In the genomic region with DNA sequence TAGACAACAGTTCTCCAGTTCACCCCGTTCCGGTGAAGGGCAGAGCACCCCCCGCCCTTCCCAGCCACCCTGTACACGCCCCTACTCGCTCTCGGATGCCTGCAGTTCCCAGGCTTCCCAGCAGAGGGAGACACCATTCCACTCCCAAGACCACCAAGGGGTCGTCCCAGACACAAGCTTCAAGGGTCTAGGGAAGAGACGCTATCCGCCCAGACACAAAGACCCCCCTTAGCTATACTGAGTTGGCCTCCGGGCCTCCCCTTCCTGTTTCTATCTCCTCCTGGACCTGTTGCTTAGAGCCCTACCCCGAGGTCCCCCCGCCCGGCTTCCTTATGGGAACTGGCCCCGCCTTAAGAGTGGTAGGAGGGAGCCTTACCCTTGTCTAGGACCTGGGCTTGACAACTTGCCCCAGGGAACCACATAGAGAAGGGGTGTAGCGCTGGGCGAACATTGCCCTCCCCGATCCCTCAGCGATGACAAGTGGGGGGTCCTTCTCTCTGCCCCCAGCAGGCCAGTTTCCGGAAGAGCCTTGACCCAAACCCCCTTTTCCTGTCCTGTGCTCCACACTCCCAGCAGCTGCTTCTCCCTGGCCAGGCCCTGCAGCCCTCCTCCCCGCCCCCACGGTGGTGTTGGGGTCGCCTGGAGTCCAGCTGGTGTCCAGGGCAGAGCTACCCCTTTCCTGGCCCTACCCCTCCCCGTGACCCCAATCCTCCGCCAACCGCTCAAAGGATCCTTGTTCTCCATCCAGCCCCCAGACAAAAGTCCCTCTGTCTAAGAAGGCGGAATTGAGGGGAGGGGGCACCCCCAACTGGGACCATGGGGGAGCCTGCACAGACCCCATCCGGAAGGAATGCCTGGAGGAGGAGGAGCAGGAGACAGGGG, we compare ENCODE assay signal across 2 cellular contexts.
A peak's percentile ranks its signal among the peaks of the same experiment; 100 is the strongest.
TF ChIP-seq lines count a peak whose summit lies in the region.

No MANE protein-coding gene starts in this region.

TF ChIP-seq in HEK293, 187 proteins besides CTCF, POLR2A, EP300 and RAD21 (continues in another document):
- TF ChIP-seq, protein P1, sequence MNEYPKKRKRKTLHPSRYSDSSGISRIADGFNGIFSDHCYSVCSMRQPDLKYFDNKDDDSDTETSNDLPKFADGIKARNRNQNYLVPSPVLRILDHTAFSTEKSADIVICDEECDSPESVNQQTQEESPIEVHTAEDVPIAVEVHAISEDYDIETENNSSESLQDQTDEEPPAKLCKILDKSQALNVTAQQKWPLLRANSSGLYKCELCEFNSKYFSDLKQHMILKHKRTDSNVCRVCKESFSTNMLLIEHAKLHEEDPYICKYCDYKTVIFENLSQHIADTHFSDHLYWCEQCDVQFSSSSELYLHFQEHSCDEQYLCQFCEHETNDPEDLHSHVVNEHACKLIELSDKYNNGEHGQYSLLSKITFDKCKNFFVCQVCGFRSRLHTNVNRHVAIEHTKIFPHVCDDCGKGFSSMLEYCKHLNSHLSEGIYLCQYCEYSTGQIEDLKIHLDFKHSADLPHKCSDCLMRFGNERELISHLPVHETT (tag by site-specific recombination; IDR thresholded peaks at IDR 0.05): peak; percentile 79
- no peak for TF ChIP-seq ZFP41 (tag by site-specific recombination; IDR thresholded peaks at IDR 0.05; ENCODE audit: borderline replicate concordance)
- TF ChIP-seq GLIS1 (tag by site-specific recombination; IDR thresholded peaks at IDR 0.05): peak; percentile 57
- TF ChIP-seq ZNF169 (tag by site-specific recombination; IDR thresholded peaks at IDR 0.05): no peak
- peak; percentile 100 for TF ChIP-seq ZBTB7A (tag by site-specific recombination; IDR thresholded peaks at IDR 0.05; ENCODE audit: low read depth)
- TF ChIP-seq ZNF596 (tag by site-specific recombination; IDR thresholded peaks at IDR 0.05): no peak
- TF ChIP-seq ZNF561 (tag by site-specific recombination; IDR thresholded peaks at IDR 0.05; ENCODE audit: borderline replicate concordance): no peak; the same call in 1 of the 2 replicates
- peak; percentile 63; the same call in 1 of the 2 replicates for TF ChIP-seq ZNF660 (tag by site-specific recombination; IDR thresholded peaks at IDR 0.05)
- TF ChIP-seq, protein P2, sequence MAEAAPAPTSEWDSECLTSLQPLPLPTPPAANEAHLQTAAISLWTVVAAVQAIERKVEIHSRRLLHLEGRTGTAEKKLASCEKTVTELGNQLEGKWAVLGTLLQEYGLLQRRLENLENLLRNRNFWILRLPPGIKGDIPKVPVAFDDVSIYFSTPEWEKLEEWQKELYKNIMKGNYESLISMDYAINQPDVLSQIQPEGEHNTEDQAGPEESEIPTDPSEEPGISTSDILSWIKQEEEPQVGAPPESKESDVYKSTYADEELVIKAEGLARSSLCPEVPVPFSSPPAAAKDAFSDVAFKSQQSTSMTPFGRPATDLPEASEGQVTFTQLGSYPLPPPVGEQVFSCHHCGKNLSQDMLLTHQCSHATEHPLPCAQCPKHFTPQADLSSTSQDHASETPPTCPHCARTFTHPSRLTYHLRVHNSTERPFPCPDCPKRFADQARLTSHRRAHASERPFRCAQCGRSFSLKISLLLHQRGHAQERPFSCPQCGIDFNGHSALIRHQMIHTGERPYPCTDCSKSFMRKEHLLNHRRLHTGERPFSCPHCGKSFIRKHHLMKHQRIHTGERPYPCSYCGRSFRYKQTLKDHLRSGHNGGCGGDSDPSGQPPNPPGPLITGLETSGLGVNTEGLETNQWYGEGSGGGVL (tag by site-specific recombination; IDR thresholded peaks at IDR 0.05): no peak
- peak; percentile 71 for TF ChIP-seq ZNF335 (tag by site-specific recombination; conservative IDR thresholded peaks at IDR 0.05)
- TF ChIP-seq ZNF600 (tag by site-specific recombination; IDR thresholded peaks at IDR 0.05): peak; percentile 66
- TF ChIP-seq SCRT2 (tag by site-specific recombination; IDR thresholded peaks at IDR 0.05): peak; percentile 100
- TF ChIP-seq, protein P3, sequence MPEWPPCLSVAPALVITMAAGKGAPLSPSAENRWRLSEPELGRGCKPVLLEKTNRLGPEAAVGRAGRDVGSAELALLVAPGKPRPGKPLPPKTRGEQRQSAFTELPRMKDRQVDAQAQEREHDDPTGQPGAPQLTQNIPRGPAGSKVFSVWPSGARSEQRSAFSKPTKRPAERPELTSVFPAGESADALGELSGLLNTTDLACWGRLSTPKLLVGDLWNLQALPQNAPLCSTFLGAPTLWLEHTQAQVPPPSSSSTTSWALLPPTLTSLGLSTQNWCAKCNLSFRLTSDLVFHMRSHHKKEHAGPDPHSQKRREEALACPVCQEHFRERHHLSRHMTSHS (tag by site-specific recombination; IDR thresholded peaks at IDR 0.05): no peak; the same call in 1 of the 2 replicates
- peak; percentile 34 for TF ChIP-seq ZFHX2 (tag by site-specific recombination; conservative IDR thresholded peaks at IDR 0.05)
- TF ChIP-seq KLF7 (tag by site-specific recombination; IDR thresholded peaks at IDR 0.05; ENCODE audit: borderline replicate concordance): peak; percentile 80
- TF ChIP-seq ZNF677 (tag by site-specific recombination; IDR thresholded peaks at IDR 0.05): no peak
- peak; percentile 73 for TF ChIP-seq ZEB2 (tag by site-specific recombination; IDR thresholded peaks at IDR 0.05)
- TF ChIP-seq ZNF324 (tag by site-specific recombination; IDR thresholded peaks at IDR 0.05): 0 out of 2 replicates have a peak, but pooled peaks have one; percentile 41
- peak; percentile 64 for TF ChIP-seq ZNF341 (tag by site-specific recombination; IDR thresholded peaks at IDR 0.05; ENCODE audit: low read depth)
- peak; percentile 32 for TF ChIP-seq ZBTB26 (tag by site-specific recombination; optimal IDR thresholded peaks at IDR 0.05)
- TF ChIP-seq GLI4 (tag by site-specific recombination; IDR thresholded peaks at IDR 0.05): no peak
- TF ChIP-seq GLIS2 (tag by site-specific recombination; IDR thresholded peaks at IDR 0.05): peak; percentile 79
- TF ChIP-seq KLF16 (tag by site-specific recombination; IDR thresholded peaks at IDR 0.05): peak; percentile 83; the same call in 1 of the 2 replicates
- no peak for TF ChIP-seq ZBTB44 (tag by site-specific recombination; IDR thresholded peaks at IDR 0.05)
- TF ChIP-seq ZNF629 (tag by site-specific recombination; IDR thresholded peaks at IDR 0.05): peak; percentile 51

TF ChIP-seq in SK-N-SH treated with all-trans-retinoic acid at 6 μM for 48 hours, 23 proteins besides CTCF, POLR2A, EP300 and RAD21:
- TF ChIP-seq PATZ1 (CRISPR knock-in tag; IDR thresholded peaks at IDR 0.05; ENCODE audit: borderline replicate concordance) (no peak), ESRRG (CRISPR knock-in tag; IDR thresholded peaks at IDR 0.05) (no peak), RARB (CRISPR knock-in tag; IDR thresholded peaks at IDR 0.05) (no peak), CSDC2 (CRISPR knock-in tag; IDR thresholded peaks at IDR 0.05) (no peak), TOX (CRISPR knock-in tag; IDR thresholded peaks at IDR 0.05; ENCODE audit: borderline replicate concordance) (no peak), CSRNP3 (CRISPR knock-in tag; IDR thresholded peaks at IDR 0.05) (no peak), OSR1 (CRISPR knock-in tag; IDR thresholded peaks at IDR 0.05) (no peak), ZNF70 (CRISPR knock-in tag; IDR thresholded peaks at IDR 0.05) (no peak), ARNTL (CRISPR knock-in tag; IDR thresholded peaks at IDR 0.05; ENCODE audit: borderline replicate concordance, low read depth) (no peak), ZNF565 (CRISPR knock-in tag; conservative IDR thresholded peaks at IDR 0.05; ENCODE audit: low read depth) (no peak), SNAI2 (CRISPR knock-in tag; IDR thresholded peaks at IDR 0.05) (no peak), ZNF8 (CRISPR knock-in tag; IDR thresholded peaks at IDR 0.05) (no peak), ZFP3 (CRISPR knock-in tag; IDR thresholded peaks at IDR 0.05) (no peak)
- TF ChIP-seq, protein P4, sequence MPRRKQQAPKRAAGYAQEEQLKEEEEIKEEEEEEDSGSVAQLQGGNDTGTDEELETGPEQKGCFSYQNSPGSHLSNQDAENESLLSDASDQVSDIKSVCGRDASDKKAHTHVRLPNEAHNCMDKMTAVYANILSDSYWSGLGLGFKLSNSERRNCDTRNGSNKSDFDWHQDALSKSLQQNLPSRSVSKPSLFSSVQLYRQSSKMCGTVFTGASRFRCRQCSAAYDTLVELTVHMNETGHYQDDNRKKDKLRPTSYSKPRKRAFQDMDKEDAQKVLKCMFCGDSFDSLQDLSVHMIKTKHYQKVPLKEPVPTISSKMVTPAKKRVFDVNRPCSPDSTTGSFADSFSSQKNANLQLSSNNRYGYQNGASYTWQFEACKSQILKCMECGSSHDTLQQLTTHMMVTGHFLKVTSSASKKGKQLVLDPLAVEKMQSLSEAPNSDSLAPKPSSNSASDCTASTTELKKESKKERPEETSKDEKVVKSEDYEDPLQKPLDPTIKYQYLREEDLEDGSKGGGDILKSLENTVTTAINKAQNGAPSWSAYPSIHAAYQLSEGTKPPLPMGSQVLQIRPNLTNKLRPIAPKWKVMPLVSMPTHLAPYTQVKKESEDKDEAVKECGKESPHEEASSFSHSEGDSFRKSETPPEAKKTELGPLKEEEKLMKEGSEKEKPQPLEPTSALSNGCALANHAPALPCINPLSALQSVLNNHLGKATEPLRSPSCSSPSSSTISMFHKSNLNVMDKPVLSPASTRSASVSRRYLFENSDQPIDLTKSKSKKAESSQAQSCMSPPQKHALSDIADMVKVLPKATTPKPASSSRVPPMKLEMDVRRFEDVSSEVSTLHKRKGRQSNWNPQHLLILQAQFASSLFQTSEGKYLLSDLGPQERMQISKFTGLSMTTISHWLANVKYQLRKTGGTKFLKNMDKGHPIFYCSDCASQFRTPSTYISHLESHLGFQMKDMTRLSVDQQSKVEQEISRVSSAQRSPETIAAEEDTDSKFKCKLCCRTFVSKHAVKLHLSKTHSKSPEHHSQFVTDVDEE (CRISPR knock-in tag; IDR thresholded peaks at IDR 0.05): no peak
- TF ChIP-seq, protein P5, sequence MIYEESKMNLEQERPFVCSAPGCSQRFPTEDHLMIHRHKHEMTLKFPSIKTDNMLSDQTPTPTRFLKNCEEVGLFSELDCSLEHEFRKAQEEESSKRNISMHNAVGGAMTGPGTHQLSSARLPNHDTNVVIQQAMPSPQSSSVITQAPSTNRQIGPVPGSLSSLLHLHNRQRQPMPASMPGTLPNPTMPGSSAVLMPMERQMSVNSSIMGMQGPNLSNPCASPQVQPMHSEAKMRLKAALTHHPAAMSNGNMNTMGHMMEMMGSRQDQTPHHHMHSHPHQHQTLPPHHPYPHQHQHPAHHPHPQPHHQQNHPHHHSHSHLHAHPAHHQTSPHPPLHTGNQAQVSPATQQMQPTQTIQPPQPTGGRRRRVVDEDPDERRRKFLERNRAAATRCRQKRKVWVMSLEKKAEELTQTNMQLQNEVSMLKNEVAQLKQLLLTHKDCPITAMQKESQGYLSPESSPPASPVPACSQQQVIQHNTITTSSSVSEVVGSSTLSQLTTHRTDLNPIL (CRISPR knock-in tag; IDR thresholded peaks at IDR 0.05; ENCODE audit: low read depth): no peak
- TF ChIP-seq, protein P6, sequence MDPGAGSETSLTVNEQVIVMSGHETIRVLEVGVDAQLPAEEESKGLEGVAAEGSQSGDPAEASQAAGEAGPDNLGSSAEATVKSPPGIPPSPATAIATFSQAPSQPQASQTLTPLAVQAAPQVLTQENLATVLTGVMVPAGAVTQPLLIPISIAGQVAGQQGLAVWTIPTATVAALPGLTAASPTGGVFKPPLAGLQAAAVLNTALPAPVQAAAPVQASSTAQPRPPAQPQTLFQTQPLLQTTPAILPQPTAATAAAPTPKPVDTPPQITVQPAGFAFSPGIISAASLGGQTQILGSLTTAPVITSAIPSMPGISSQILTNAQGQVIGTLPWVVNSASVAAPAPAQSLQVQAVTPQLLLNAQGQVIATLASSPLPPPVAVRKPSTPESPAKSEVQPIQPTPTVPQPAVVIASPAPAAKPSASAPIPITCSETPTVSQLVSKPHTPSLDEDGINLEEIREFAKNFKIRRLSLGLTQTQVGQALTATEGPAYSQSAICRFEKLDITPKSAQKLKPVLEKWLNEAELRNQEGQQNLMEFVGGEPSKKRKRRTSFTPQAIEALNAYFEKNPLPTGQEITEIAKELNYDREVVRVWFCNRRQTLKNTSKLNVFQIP (CRISPR knock-in tag; IDR thresholded peaks at IDR 0.05; ENCODE audit: borderline replicate concordance, low read depth): no peak
